ENCODE assay signal across 21 cellular contexts in the genomic region with DNA sequence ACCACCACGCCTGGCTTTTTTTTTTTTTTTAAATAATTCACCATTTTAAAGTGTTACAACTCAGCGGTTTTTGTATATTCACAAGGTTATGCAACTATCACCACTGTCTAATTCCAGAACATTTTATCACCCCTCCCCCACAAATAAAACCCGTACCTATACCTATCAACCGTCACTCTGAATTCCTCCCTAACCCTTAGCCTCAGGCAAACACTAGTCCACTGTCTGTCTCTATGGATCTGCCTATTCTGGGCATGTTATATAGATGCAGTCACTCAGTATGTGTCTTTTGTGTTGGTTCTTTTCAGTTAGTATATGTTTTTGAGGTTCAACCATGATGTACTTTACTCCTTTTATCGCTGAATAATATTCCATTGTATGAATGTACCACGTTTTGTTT. TPM values are rescaled to one million over a fixed set of nuclear protein-coding genes. Genes with fewer than 3 reads are reported as not detected.
DNase-seq lines count a peak whose midpoint lies in the region; ATAC-seq, FAIRE-seq and TF ChIP-seq lines count a peak whose summit lies in the region.
"Had no signal": no experiment of that assay in that cellular context is flagged by ENCODE, and none has a peak within 500 bp of the region (broad histone marks: within the 10 kb centered on the region; RNA-seq: fewer than 3 reads in every experiment).

No MANE protein-coding gene starts in this region.

- H3K23ac ChIP-seq in neuronal stem cell (ENCODE audit: low read depth, low read length, poor library complexity) = no peak overlapping the region

- dilution Hi-C loops in keratinocyte (cut with MboI; ENCODE audit: extremely low pct_ligation_motif_present, low sequenced_read_pairs) = no loop called here

- no peak overlapping the region for H3K14ac ChIP-seq in neuronal stem cell (ENCODE audit: low read length)

- WGBS in neuronal stem cell (ENCODE audit: extremely low coverage in 2 of 2, insufficient read length in 2 of 2, insufficient replicate concordance in 1 of 2), 2 donors = 100% methylated on average over 2 of the region's 6 CpGs; no CpG with 5 or more reads in 1 of the 2 donors

- H3K27ac ChIP-seq in breast epithelium = no peak overlapping the region
- H3K27ac ChIP-seq in keratinocyte (ENCODE audit: control insufficient read depth, insufficient read depth, low read length) = no peak overlapping the region
- H3K27ac ChIP-seq in neuronal stem cell (replicated peaks; ENCODE audit: low read length) = no peak overlapping the region
- H3K27ac ChIP-seq: BLaER1 had no signal

- TF ChIP-seq POLR2A in breast epithelium (IDR thresholded peaks at IDR 0.05) = no peak

- no peak overlapping the region for H2BK15ac ChIP-seq in neuronal stem cell (ENCODE audit: low read length)

- no peak overlapping the region for H2BK120ac ChIP-seq in neuronal stem cell (ENCODE audit: low read depth, low read length)

- H3K4me2 ChIP-seq in keratinocyte (ENCODE audit: control insufficient read depth, extremely low read depth, insufficient read depth, low read depth, low read length) = no peak overlapping the region
- H3K4me2 ChIP-seq in neuronal stem cell (ENCODE audit: insufficient read depth, low read length, poor library complexity, severe bottlenecking) = no peak overlapping the region
- H3K4me2 ChIP-seq: BLaER1 had no signal

- no peak overlapping the region for H2BK5ac ChIP-seq in neuronal stem cell (ENCODE audit: low read length)

- H3K36me3 ChIP-seq in breast epithelium (no peaks in the 10 kb centered on the region), keratinocyte (ENCODE audit: control insufficient read depth in 2 of 2, extremely low read depth in 1 of 2, insufficient read depth in 2 of 2, low read length in 2 of 2) (no peaks in the 10 kb centered on the region), neuronal stem cell (replicated peaks in 1 of 2; ENCODE audit: control insufficient read depth in 2 of 2, insufficient read depth in 2 of 2, low read length in 2 of 2) (no peaks in the 10 kb centered on the region)
- H3K36me3 ChIP-seq: BLaER1 had no signal

- no peak overlapping the region for H3K27ac Mint-ChIP-seq in MCF 10A (ENCODE audit: low read depth, unreplicated experiment)
- H3K27ac Mint-ChIP-seq: CD14-positive monocyte; CD8-positive, alpha-beta T cell; HFFc6 had no signal

- H3K18ac ChIP-seq in neuronal stem cell (ENCODE audit: low read length) = no peak overlapping the region

- H3K9me3 Mint-ChIP-seq in MCF 10A (ENCODE audit: unreplicated experiment) = no peaks in the 10 kb centered on the region
- no peaks in the 10 kb centered on the region for H3K9me3 Mint-ChIP-seq in activated T-cell treated with anti-CD3 and anti-CD28 coated beads, Interleukin-2, amount 50 U/mL, for 4 hours
- H3K9me3 Mint-ChIP-seq: CD8-positive, alpha-beta T cell; HFFc6 had no signal

- no peaks in the 10 kb centered on the region for H3K27me3 Mint-ChIP-seq in MCF 10A (ENCODE audit: insufficient read depth, unreplicated experiment)
- peaks cover 21% of the 10 kb centered on the region for H3K27me3 Mint-ChIP-seq in activated T-cell treated with anti-CD3 and anti-CD28 coated beads, Interleukin-2, amount 50 U/mL, for 4 hours (ENCODE audit: low read depth)

- H3K4me3 ChIP-seq in breast epithelium = no peak overlapping the region
- H3K4me3 ChIP-seq in keratinocyte (ENCODE audit: control insufficient read depth in 2 of 3, extremely low read depth in 1 of 3, insufficient read depth in 2 of 3, low read depth in 1 of 3, low read length in 3 of 3) = no peak overlapping the region
- no peak overlapping the region for H3K4me3 ChIP-seq in neuronal stem cell (ENCODE audit: low read length in 2 of 2)
- H3K4me3 ChIP-seq: BLaER1 had no signal

- H4K8ac ChIP-seq in neuronal stem cell (ENCODE audit: low read depth, low read length) = no peak overlapping the region

- H2AFZ ChIP-seq in keratinocyte (ENCODE audit: control insufficient read depth, low read length) (no peak overlapping the region), neuronal stem cell (ENCODE audit: low read length) (no peak overlapping the region)

- H3K9me3 ChIP-seq in breast epithelium (no peaks in the 10 kb centered on the region), keratinocyte (ENCODE audit: control insufficient read depth, low read depth, low read length) (no peaks in the 10 kb centered on the region), neuronal stem cell (replicated peaks in 1 of 2; ENCODE audit: control insufficient read depth in 2 of 2, insufficient read depth in 1 of 2, low read depth in 1 of 2, low read length in 2 of 2) (no peaks in the 10 kb centered on the region)
- H3K9me3 ChIP-seq: BLaER1 had no signal

- no TSS peak for BruUV-seq in MCF 10A (replicated peaks; lab: Mats Ljungman, UMichigan)

- peaks cover 22% of the 10 kb centered on the region for H3K4me1 Mint-ChIP-seq in MCF 10A (ENCODE audit: insufficient read depth, unreplicated experiment)
- H3K4me1 Mint-ChIP-seq in activated T-cell treated with anti-CD3 and anti-CD28 coated beads, Interleukin-2, amount 50 U/mL, for 4 hours (ENCODE audit: low read depth) = no peaks in the 10 kb centered on the region

- no peak overlapping the region for H2AK5ac ChIP-seq in neuronal stem cell (ENCODE audit: low read depth, low read length)

- H3K9ac ChIP-seq in keratinocyte (ENCODE audit: control insufficient read depth, extremely low read depth, insufficient read depth, low read length) (no peak overlapping the region), neuronal stem cell (ENCODE audit: low read depth, low read length, poor library complexity) (no peak overlapping the region)
- H3K9ac ChIP-seq: BLaER1 had no signal

- no peak overlapping the region for H2BK12ac ChIP-seq in neuronal stem cell (ENCODE audit: low read length)

- no peaks in the 10 kb centered on the region for H3K79me2 ChIP-seq in keratinocyte (ENCODE audit: control insufficient read depth, insufficient read depth, low read length)

- no peak overlapping the region for H3K4ac ChIP-seq in neuronal stem cell (ENCODE audit: low read length)

- H3K4me3 Mint-ChIP-seq in MCF 10A (ENCODE audit: unreplicated experiment) = no peak overlapping the region
- H3K4me3 Mint-ChIP-seq in activated T-cell treated with anti-CD3 and anti-CD28 coated beads, Interleukin-2, amount 50 U/mL, for 4 hours = no peak overlapping the region
- H3K4me3 Mint-ChIP-seq: CD14-positive monocyte; CD8-positive, alpha-beta T cell; HFFc6 had no signal

- peak; percentile 78 for FAIRE-seq in keratinocyte (lab: Jason Lieb, UNC)
- FAIRE-seq: HTR-8/SVneo had no signal

- H3K79me1 ChIP-seq in neuronal stem cell (ENCODE audit: low read depth, low read length) = no peaks in the 10 kb centered on the region

- no peak for ATAC-seq in activated T-cell treated with anti-CD3 and anti-CD28 coated beads, Interleukin-2, amount 50 U/mL, for 4 hours
- ATAC-seq: CD8-positive, alpha-beta T cell; HCT116 had no signal

- in situ Hi-C loops in SK-MEL-5 (cut with HindIII; ENCODE audit: low pct_unique_long_range_greater_than_20kb, low sequenced_read_pairs) = no loop called here

- H3K4me1 ChIP-seq in breast epithelium = peaks cover 0 to 11% of the 10 kb centered on the region in 2 donors
- H3K4me1 ChIP-seq in keratinocyte (ENCODE audit: control insufficient read depth, extremely low read depth, insufficient read depth, low read length) = peaks cover 37% of the 10 kb centered on the region
- H3K4me1 ChIP-seq in neuronal stem cell (ENCODE audit: control insufficient read depth in 2 of 2, insufficient read depth in 1 of 2, low read depth in 1 of 2, low read length in 2 of 2) = peaks cover 0 to 8% of the 10 kb centered on the region in 2 donors
- H3K4me1 ChIP-seq: BLaER1 had no signal

- no peaks in the 10 kb centered on the region for H4K20me1 ChIP-seq in keratinocyte (ENCODE audit: control insufficient read depth, extremely low read depth, insufficient read depth, low read length)
- H4K20me1 ChIP-seq: BLaER1 had no signal

- CTCF ChIA-PET in MCF 10A (lab: Yijun Ruan, JAX) = interaction anchor here (0.6 to 1.9 kb wide), 6 partner anchors 8 to 771 kb away, joined by 3 to 8 read pairs (median 4); no protein-coding TSS in a partner anchor

- no peak for TF ChIP-seq CTCF in MCF 10A (IDR thresholded peaks at IDR 0.05; ENCODE audit: unreplicated experiment)
- no peak for TF ChIP-seq CTCF in breast epithelium (IDR thresholded peaks at IDR 0.05)
- no peak for TF ChIP-seq CTCF in keratinocyte (optimal IDR thresholded peaks at IDR 0.05 in 1 of 3, IDR thresholded peaks at IDR 0.05 in 1 of 3, conservative IDR thresholded peaks at IDR 0.05 in 1 of 3; ENCODE audit: extremely low read depth in 1 of 3, insufficient read depth in 2 of 3, low read length in 3 of 3)

- H3K27me3 ChIP-seq in breast epithelium (no peaks in the 10 kb centered on the region), keratinocyte (ENCODE audit: control insufficient read depth, extremely low read depth, insufficient read depth, low read length) (no peaks in the 10 kb centered on the region), neuronal stem cell (ENCODE audit: control insufficient read depth in 3 of 3, insufficient read depth in 3 of 3, low read depth in 1 of 3, low read length in 3 of 3) (peaks cover 0 to 3% (median 2%) of the 10 kb centered on the region in 3 experiments)

- H4K91ac ChIP-seq in neuronal stem cell (ENCODE audit: low read depth, low read length, poor library complexity) = no peak overlapping the region

- DNase-seq in MCF 10A (ENCODE audit: unreplicated experiment) = peak; percentile 86
- DNase-seq in breast epithelium (ENCODE audit: low spot score in 2 of 2) = no peak
- peak; percentile 59 for DNase-seq in SK-MEL-5 (ENCODE audit: low read depth, low spot score)
- no peak for DNase-seq in keratinocyte (ENCODE audit: low read depth, low spot score)
- no peak for DNase-seq in neuronal stem cell (ENCODE audit: low spot score)
- DNase-seq in activated T-cell treated with anti-CD3 and anti-CD28 coated beads, Interleukin-2, amount 50 U/mL, for 4 hours = no peak
- no peak for DNase-seq in NCI-H2171 treated with DMSO at 0.1 percent for 48 hours (lab: John Stamatoyannopoulos, UW)
- DNase-seq in iPS-NIHi11 (ENCODE audit: low spot score) = no peak
- DNase-seq: 8988T; Calu3; CD8-positive, alpha-beta T cell; DMS79 treated with DMSO at 0.1 percent for 48 hours; GF-D8; GOT3; H7; HFFc6 had no signal

- POLR2A ChIA-PET in MCF 10A (lab: Yijun Ruan, JAX) = interaction anchor here (0.7 to 18.3 kb wide), 8 partner anchors 10 to 114 kb away, joined by 3 to 400 read pairs (median 8); partner anchors contain the start of gene GRHL3

- no peaks in the 10 kb centered on the region for H3K9me1 ChIP-seq in keratinocyte (ENCODE audit: control insufficient read depth, extremely low read depth, insufficient read depth, low read length)

- intact Hi-C loops in MCF 10A (cut with micrococcal nuclease) = no loop called here
- intact Hi-C loops in breast epithelium (cut with DNase I; ENCODE audit: low total_unique reads) = no loop called here

- no peaks in the 10 kb centered on the region for H3K36me3 Mint-ChIP-seq in MCF 10A (ENCODE audit: insufficient read depth, unreplicated experiment)
- no peaks in the 10 kb centered on the region for H3K36me3 Mint-ChIP-seq in activated T-cell treated with anti-CD3 and anti-CD28 coated beads, Interleukin-2, amount 50 U/mL, for 4 hours (ENCODE audit: insufficient read depth)
- H3K36me3 Mint-ChIP-seq: CD14-positive monocyte; CD8-positive, alpha-beta T cell had no signal

RNA-seq across cellular contexts. Expression of gene GRHL3, which starts 19.3 kb away (rescaled TPM):
- total RNA-seq in MCF 10A (2022) (4.7 and 8.9 TPM in 2 replicates), breast epithelium (1 to 10 TPM in 1 of 3 donors, under 1 TPM in 1, not detected in 1; 0.98 to 4.0 TPM)
- total RNA-seq in SK-MEL-5 (2014; rRNA removed; shearing (Covaris generic)) = not detected in 2 replicates
- polyA plus RNA-seq in SK-MEL-5 (2015; cell fraction: cytosol; rRNA removed) = not detected in 2 replicates
- polyA plus RNA-seq in SK-MEL-5 (2015; cell fraction: nucleus; rRNA removed) = not detected in 2 replicates
- polyA plus RNA-seq in keratinocyte = 7.7 to 20.5 TPM (median 13.0 TPM) in 3 replicates
- polyA plus RNA-seq in keratinocyte (2011; ENCODE audit: low read depth) = 130 TPM
- 11.8 and 16.0 TPM in 2 replicates for polyA plus RNA-seq in keratinocyte (2011; cell fraction: cytosol; rRNA removed)
- polyA plus RNA-seq in keratinocyte (2011; cell fraction: nucleus; rRNA removed) = 45.0 and 50.1 TPM in 2 replicates
- polyA plus RNA-seq in keratinocyte (2012; ENCODE audit: low replicate concordance) = 6.6 and 97.1 TPM in 2 replicates
- 9.4 to 18.6 TPM (median 14.9 TPM) in 3 replicates for polyA minus RNA-seq in keratinocyte
- 10.4 TPM for polyA minus RNA-seq in keratinocyte (2011; cell fraction: cytosol; rRNA and poly(A)+ RNA removed)
- polyA minus RNA-seq in keratinocyte (2011; cell fraction: nucleus; rRNA and poly(A)+ RNA removed) = 23.3 and 32.6 TPM in 2 replicates
- 0.54 TPM for polyA plus RNA-seq in neuronal stem cell (2013, experiment 1 of 2)
- polyA plus RNA-seq in neuronal stem cell (2013, experiment 2 of 2) = 0.50 TPM
- not detected for total RNA-seq in activated T-cell treated with anti-CD3 and anti-CD28 coated beads, Interleukin-2, amount 50 U/mL, for 4 hours
- total RNA-seq: A673; CD8-positive, alpha-beta T cell; HFFc6 had no signal
- polyA plus RNA-seq: CD14-positive monocyte had no signal

Comparison
In these comparisons a context has a peak if more than half of its experiments do, and no peak if none do; other contexts are left out.
1. DNase-seq: peak in MCF 10A (single experiment) and SK-MEL-5 (single experiment); none in breast epithelium (0 of 2), keratinocyte (single experiment), neuronal stem cell (single experiment), activated T-cell treated with anti-CD3 and anti-CD28 coated beads, Interleukin-2, amount 50 U/mL, for 4 hours (single experiment), NCI-H2171 treated with DMSO at 0.1 percent for 48 hours (single experiment) and iPS-NIHi11 (single experiment).